Comparison of ENCODE assay signal across 22 cellular contexts in genomic region chr9:109813310-109813709, GRCh38. TPM values are rescaled to one million over a fixed set of nuclear protein-coding genes. Genes with fewer than 3 reads are reported as not detected.
"Had no signal": no experiment of that assay in that cellular context is flagged by ENCODE, and none has a peak within 500 bp of the region (broad histone marks: within the 10 kb centered on the region; RNA-seq: fewer than 3 reads in every experiment).

No MANE protein-coding gene starts in this region.

- H3K4me1 Mint-ChIP-seq: naive B cell; stimulated activated naive B cell treated with anti-CD40 and anti-IgM and Interleukin-4, amounts not matched to agents 10 μg/mL and 1 μg/mL and 100 μg/mL, for 72 hours had no signal

- H3K4me3 Mint-ChIP-seq: immature natural killer cell; naive B cell; nephron; stimulated activated naive B cell treated with anti-CD40 and anti-IgM and Interleukin-4, amounts not matched to agents 10 μg/mL and 1 μg/mL and 100 μg/mL, for 72 hours; type B pancreatic cell had no signal

- H3K27me3 ChIP-seq: esophagus muscularis mucosa, gastrocnemius medialis, sigmoid colon, uterus had no signal

- H3K27ac Mint-ChIP-seq: immature natural killer cell; naive B cell; nephron; stimulated activated naive B cell treated with anti-CD40 and anti-IgM and Interleukin-4, amounts not matched to agents 10 μg/mL and 1 μg/mL and 100 μg/mL, for 72 hours; type B pancreatic cell had no signal

- H3K4me3 ChIP-seq: esophagus muscularis mucosa, gastrocnemius medialis, left ventricle myocardium inferior, lung, psoas muscle, sigmoid colon, skin epidermis, stomach, uterus had no signal

- H3K36me3 ChIP-seq: esophagus muscularis mucosa, gastrocnemius medialis, left ventricle myocardium inferior, sigmoid colon, stomach, uterus had no signal

- ATAC-seq: gastrocnemius medialis; left cardiac atrium; psoas muscle; stimulated activated naive B cell treated with anti-CD40 and anti-IgM and Interleukin-4, amounts not matched to agents 10 μg/mL and 1 μg/mL and 100 μg/mL, for 72 hours had no signal

- H3K9me3 ChIP-seq: esophagus muscularis mucosa, gastrocnemius medialis, psoas muscle, sigmoid colon, uterus had no signal

- H3K36me3 Mint-ChIP-seq: immature natural killer cell; stimulated activated naive B cell treated with anti-CD40 and anti-IgM and Interleukin-4, amounts not matched to agents 10 μg/mL and 1 μg/mL and 100 μg/mL, for 72 hours had no signal

- FAIRE-seq: endometrium, keratinocyte had no signal

- H3K9me3 Mint-ChIP-seq: nephron had no signal

- H3K27ac ChIP-seq: esophagus muscularis mucosa, gastrocnemius medialis, left ventricle myocardium inferior, psoas muscle, sigmoid colon, skin epidermis, stomach, uterus had no signal

- DNase-seq: effector memory CD4-positive, alpha-beta T cell; gastrocnemius medialis; immature natural killer cell; left cardiac atrium; left ventricle myocardium inferior; mesendoderm; naive B cell; occipital lobe; psoas muscle; sigmoid colon; stimulated activated CD4-positive, alpha-beta T cell treated with anti-CD3 and anti-CD28 coated beads, Interleukin-2, amount 100 ng/mL, for 24 hours; stimulated activated CD4-positive, alpha-beta T cell treated with anti-CD3 and anti-CD28 coated beads, Interleukin-4, amount 100 ng/mL, for 4 hours; stimulated activated naive B cell treated with anti-CD40 and anti-IgM and Interleukin-4, amounts not matched to agents 10 μg/mL and 1 μg/mL and 100 μg/mL, for 72 hours; stomach; uterus had no signal

RNA-seq across cellular contexts. Expression of gene PALM2AKAP2, which starts 33.3 kb away (rescaled TPM):
- polyA plus RNA-seq: immature natural killer cell had no signal
